1 cellular context compared by ENCODE assay signal in genomic region chr18:32769242-32770180, GRCh38.
TF ChIP-seq lines count a peak whose summit lies in the region.

No MANE protein-coding gene starts in this region.

TF ChIP-seq in HepG2, 621 proteins besides CTCF, POLR2A, EP300 and RAD21 (continued from another document and continues in another):
- 0 out of 2 replicates have a peak, but pooled peaks have one; percentile 40 for TF ChIP-seq ZBTB4 (CRISPR knock-in tag; IDR thresholded peaks at IDR 0.05; ENCODE audit: borderline replicate concordance)
- TF ChIP-seq ZBTB20 (CRISPR knock-in tag; IDR thresholded peaks at IDR 0.05; ENCODE audit: borderline replicate concordance, low read depth) = peak; percentile 23; the same call in 1 of the 2 replicates
- TF ChIP-seq ZSCAN31 (CRISPR knock-in tag; IDR thresholded peaks at IDR 0.05; ENCODE audit: low read depth) = peak; percentile 26; the same call in 1 of the 2 replicates
- peak; percentile 23; the same call in 1 of the 2 replicates for TF ChIP-seq POGK (CRISPR knock-in tag; conservative IDR thresholded peaks at IDR 0.05)
- peak; percentile 83; the same call in 1 of the 2 replicates for TF ChIP-seq ZNF430 (CRISPR knock-in tag; IDR thresholded peaks at IDR 0.05)
- peak; percentile 40; the same call in 1 of the 2 replicates for TF ChIP-seq NR2F6 (IDR thresholded peaks at IDR 0.05)
- peak; percentile 45; the same call in 1 of the 2 replicates for TF ChIP-seq NR2F6 (CRISPR knock-in tag; IDR thresholded peaks at IDR 0.05)
- no peak for TF ChIP-seq ZNF678 (CRISPR knock-in tag; IDR thresholded peaks at IDR 0.05)
- peak; percentile 47; the same call in 1 of the 2 replicates for TF ChIP-seq ZNF891 (CRISPR knock-in tag; IDR thresholded peaks at IDR 0.05)
- no peak for TF ChIP-seq MIXL1 (CRISPR knock-in tag; IDR thresholded peaks at IDR 0.05)
- TF ChIP-seq MXD3 (CRISPR knock-in tag; IDR thresholded peaks at IDR 0.05) = no peak
- TF ChIP-seq REPIN1 (CRISPR knock-in tag; IDR thresholded peaks at IDR 0.05; ENCODE audit: borderline replicate concordance, low read depth) = peak; percentile 65
- TF ChIP-seq LCORL (IDR thresholded peaks at IDR 0.05) = no peak
- peak; percentile 65 for TF ChIP-seq LCORL (CRISPR knock-in tag; IDR thresholded peaks at IDR 0.05)
- no peak for TF ChIP-seq HNRNPUL1 (IDR thresholded peaks at IDR 0.05; ENCODE audit: low read depth, low read length)
- peak; percentile 16; the same call in 1 of the 2 replicates for TF ChIP-seq BHLHE40 (IDR thresholded peaks at IDR 0.05; ENCODE audit: low read length)
- TF ChIP-seq ZNF180 (CRISPR knock-in tag; IDR thresholded peaks at IDR 0.05; ENCODE audit: borderline replicate concordance, low read depth) = no peak
- TF ChIP-seq RARA (CRISPR knock-in tag; IDR thresholded peaks at IDR 0.05) = peak; percentile 42; the same call in 1 of the 2 replicates
- TF ChIP-seq ZNF264 (CRISPR knock-in tag; IDR thresholded peaks at IDR 0.05) = no peak; the same call in 1 of the 2 replicates
- peak; percentile 24; the same call in 1 of the 2 replicates for TF ChIP-seq FOXP4 (CRISPR knock-in tag; IDR thresholded peaks at IDR 0.05)
- TF ChIP-seq HNRNPLL (IDR thresholded peaks at IDR 0.05; ENCODE audit: low read depth, low read length, poor library complexity, severe bottlenecking) = peak; percentile 26
- TF ChIP-seq ARID4A (CRISPR knock-in tag; IDR thresholded peaks at IDR 0.05; ENCODE audit: borderline replicate concordance) = peak; percentile 70
- TF ChIP-seq TFDP1 (CRISPR knock-in tag; IDR thresholded peaks at IDR 0.05; ENCODE audit: borderline replicate concordance) = peak; percentile 42; the same call in 1 of the 2 replicates
- TF ChIP-seq RXRA (CRISPR knock-in tag; IDR thresholded peaks at IDR 0.05) = peak; percentile 45
- TF ChIP-seq XBP1 (CRISPR knock-in tag; IDR thresholded peaks at IDR 0.05) = no peak
- TF ChIP-seq YEATS4 (CRISPR knock-in tag; IDR thresholded peaks at IDR 0.05; ENCODE audit: borderline replicate concordance) = peak; percentile 14; the same call in 1 of the 2 replicates
- 0 out of 2 replicates have a peak, but pooled peaks have one; percentile 55 for TF ChIP-seq ZFP90 (CRISPR knock-in tag; IDR thresholded peaks at IDR 0.05; ENCODE audit: borderline replicate concordance)
- 0 out of 2 replicates have a peak, but pooled peaks have one; percentile 52 for TF ChIP-seq FLYWCH1 (CRISPR knock-in tag; IDR thresholded peaks at IDR 0.05)
- peak; percentile 52 for TF ChIP-seq SALL1 (CRISPR knock-in tag; IDR thresholded peaks at IDR 0.05)
- peak; percentile 59 for TF ChIP-seq CSRNP1 (CRISPR knock-in tag; IDR thresholded peaks at IDR 0.05)
- TF ChIP-seq SMAD1 (CRISPR knock-in tag; IDR thresholded peaks at IDR 0.05; ENCODE audit: borderline replicate concordance, low read depth) = peak; percentile 39; the same call in 1 of the 2 replicates
- TF ChIP-seq MAX (IDR thresholded peaks at IDR 0.05) = peak; percentile 70; the same call in 1 of the 2 replicates
- no peak for TF ChIP-seq ZBTB1 (CRISPR knock-in tag; IDR thresholded peaks at IDR 0.05; ENCODE audit: borderline replicate concordance)
- TF ChIP-seq NRL (CRISPR knock-in tag; IDR thresholded peaks at IDR 0.05; ENCODE audit: borderline replicate concordance) = peak; percentile 90; the same call in 1 of the 2 replicates
- no peak for TF ChIP-seq TERF1 (CRISPR knock-in tag; IDR thresholded peaks at IDR 0.05)
- TF ChIP-seq ZNF549 (CRISPR knock-in tag; IDR thresholded peaks at IDR 0.05) = 0 out of 2 replicates have a peak, but pooled peaks have one; percentile 17
- TF ChIP-seq ZNF564 (CRISPR knock-in tag; IDR thresholded peaks at IDR 0.05) = peak; percentile 61; the same call in 1 of the 2 replicates
- TF ChIP-seq TBX2 (CRISPR knock-in tag; IDR thresholded peaks at IDR 0.05; ENCODE audit: borderline replicate concordance) = peak; percentile 75; the same call in 1 of the 2 replicates
